Comparison of ENCODE assay signal across 4 cellular contexts in genomic region chr19:44781694-44782093, GRCh38. TPM values are rescaled to one million over a fixed set of nuclear protein-coding genes. Genes with fewer than 3 reads are reported as not detected.
"Had no signal": no experiment of that assay in that cellular context is flagged by ENCODE, and none has a peak within 500 bp of the region (broad histone marks: within the 10 kb centered on the region; RNA-seq: fewer than 3 reads in every experiment).

No MANE protein-coding gene starts in this region.

RNA-seq across cellular contexts. Expression of gene CBLC, which starts 4.0 kb away (rescaled TPM):
- total RNA-seq: HT1080, IMR-90 had no signal
- polyA plus RNA-seq: IgD-negative memory B cell, IMR-90, K562 had no signal

RNA-seq across cellular contexts. Expression of gene BCAM, which starts 27.2 kb away (rescaled TPM):
- polyA plus RNA-seq: IgD-negative memory B cell had no signal
